22 cellular contexts compared by ENCODE assay signal in the genomic region with DNA sequence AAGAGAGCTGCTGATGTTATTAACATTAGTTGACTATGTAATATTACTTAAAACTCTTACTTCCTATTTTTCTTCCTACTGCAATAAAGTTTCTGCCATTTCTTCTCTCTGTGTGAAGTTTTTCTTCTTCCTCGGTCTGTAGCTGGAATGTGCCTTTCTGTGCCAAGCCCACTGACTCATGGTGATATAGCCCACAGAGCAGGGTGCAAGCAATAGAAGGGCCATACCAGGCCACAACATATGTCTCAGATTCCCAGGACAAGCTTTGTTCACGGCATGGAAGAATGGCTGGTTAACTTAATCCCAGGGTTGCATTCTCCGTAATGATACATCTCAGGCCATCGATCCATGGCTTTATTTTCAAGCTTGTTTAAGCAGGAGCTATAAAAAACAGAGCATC.
DNase-seq lines count a peak whose midpoint lies in the region; ATAC-seq and TF ChIP-seq lines count a peak whose summit lies in the region.
"Had no signal": no experiment of that assay in that cellular context is flagged by ENCODE, and none has a peak within 500 bp of the region (broad histone marks: within the 10 kb centered on the region; RNA-seq: fewer than 3 reads in every experiment).

No MANE protein-coding gene starts in this region.

- H3K4ac ChIP-seq in IMR-90 (ENCODE audit: low read depth, low read length): no peak overlapping the region

- no peak overlapping the region for H3K23ac ChIP-seq in IMR-90 (ENCODE audit: low read depth, low read length)

- no peak for TF ChIP-seq POLR2A in IMR-90 (IDR thresholded peaks at IDR 0.05; ENCODE audit: low read depth, low read length)

- no peak overlapping the region for H2BK20ac ChIP-seq in IMR-90 (ENCODE audit: low read depth, low read length)

- POLR2A ChIA-PET in AG04450 (lab: Yijun Ruan, JAX): no interaction called here
- POLR2A ChIA-PET in IMR-90 (lab: Charles Lee; ENCODE audit: unreplicated experiment): no interaction called here
- POLR2A ChIA-PET in HEK293T (lab: Yijun Ruan, JAX): no interaction called here

- no peaks in the 10 kb centered on the region for H3K9me3 ChIP-seq in AG04450 (ENCODE audit: control insufficient read depth, insufficient read depth, low read length)
- no peaks in the 10 kb centered on the region for H3K9me3 ChIP-seq in IMR-90 (ENCODE audit: control insufficient read depth, insufficient read depth, low read length)
- H3K9me3 ChIP-seq: A549 had no signal

- H4K8ac ChIP-seq in IMR-90 (ENCODE audit: low read depth in 2 of 2, low read length in 2 of 2): no peak overlapping the region

- in situ Hi-C loops in IMR-90 (cut with MboI; ENCODE audit: low sequenced_read_pairs): loop anchor here (25.0 kb wide), 1 partner anchor 488 kb away; no protein-coding TSS in a partner anchor
- in situ Hi-C loops in astrocyte of the spinal cord (cut with HindIII; ENCODE audit: low sequenced_read_pairs): no loop called here

- no peak overlapping the region for H2BK5ac ChIP-seq in IMR-90 (ENCODE audit: low read depth, low read length, poor library complexity, severe bottlenecking)

- TF ChIP-seq RAD21 in IMR-90 (IDR thresholded peaks at IDR 0.05; ENCODE audit: low read length): 0 out of 2 replicates have a peak, but pooled peaks have one; percentile 4

- H3K79me1 ChIP-seq in IMR-90 (ENCODE audit: low read depth in 1 of 2, low read length in 2 of 2): no peaks in the 10 kb centered on the region

- H3K27ac ChIP-seq in AG04450 (ENCODE audit: low read depth, low read length) (no peak overlapping the region), IMR-90 (ENCODE audit: insufficient read depth, low read length) (no peak overlapping the region)
- H3K27ac ChIP-seq: A549 had no signal

- no peak overlapping the region for H3K4me2 ChIP-seq in IMR-90 (ENCODE audit: low read depth, low read length)
- H3K4me2 ChIP-seq: A549 had no signal

- H4K91ac ChIP-seq in IMR-90 (ENCODE audit: insufficient read depth, low read depth, low read length): no peak overlapping the region

- no peak overlapping the region for H3K56ac ChIP-seq in IMR-90 (ENCODE audit: extremely low read depth, insufficient read depth, low read length)

- H3K27me3 ChIP-seq in AG04450 (ENCODE audit: control insufficient read depth, insufficient read depth, low read length) (no peaks in the 10 kb centered on the region), IMR-90 (ENCODE audit: control insufficient read depth, insufficient read depth, low read length) (no peaks in the 10 kb centered on the region), kidney epithelial cell (ENCODE audit: control insufficient read depth, insufficient read depth, low read length) (no peaks in the 10 kb centered on the region)

- H4K5ac ChIP-seq in IMR-90 (ENCODE audit: low read depth, low read length): no peak overlapping the region

- H2AK5ac ChIP-seq in IMR-90 (ENCODE audit: low read depth, low read length): no peak overlapping the region

- CTCF ChIA-PET in AG04450 (lab: Charles Lee) (interaction anchor here (0.6 to 3.1 kb wide), 7 partner anchors 196 to 1360 kb away, joined by 5 to 37 read pairs (median 8); no protein-coding TSS in a partner anchor), IMR-90 (lab: Yijun Ruan, JAX) (interaction anchor here (0.6 to 1.9 kb wide), 2 partner anchors 466 to 1803 kb away, joined by 3 to 4 read pairs; no protein-coding TSS in a partner anchor), HEK293T (lab: Yijun Ruan, JAX) (interaction anchor here (0.6 to 0.7 kb wide), 2 partner anchors 172 to 1106 kb away, joined by 3 to 4 read pairs; no protein-coding TSS in a partner anchor)

- 0 out of 2 replicates have a peak, but pooled peaks cover 3% of the 10 kb centered on the region for H3K9me1 ChIP-seq in IMR-90 (ENCODE audit: insufficient read depth, low read length)

- no peak overlapping the region for H2BK15ac ChIP-seq in IMR-90 (ENCODE audit: low read depth, low read length)

- H3K4me1 ChIP-seq in IMR-90 (ENCODE audit: control insufficient read depth, insufficient read depth, low read length): peaks cover 2% of the 10 kb centered on the region

- dilution Hi-C loops in IMR-90 (cut with HindIII; ENCODE audit: low sequenced_read_pairs, unreplicated experiment): no loop called here

- intact Hi-C loops in IMR-90 (cut with micrococcal nuclease): loop anchor here (5.0 to 10.0 kb wide), 3 partner anchors 310 to 1290 kb away; no protein-coding TSS in a partner anchor

- no peak overlapping the region for H3K4me3 Mint-ChIP-seq in chondrocyte (ENCODE audit: unreplicated experiment)
- H3K4me3 Mint-ChIP-seq: CD8-positive, alpha-beta memory T cell; dendritic cell treated with granulocyte-macrophage colony-stimulating factor and Interleukin-4, amounts not matched to agents 40 ng/mL and 50 ng/mL, for 4 days; neural crest cell; stimulated activated naive CD8-positive, alpha-beta T cell treated with anti-CD3 and anti-CD28 coated beads, Interleukin-15, amount 100 ng/mL, for 72 hours had no signal

- TF ChIP-seq CTCF in AG04450 (IDR thresholded peaks at IDR 0.05; ENCODE audit: low read depth, low read length) (no peak), IMR-90 (conservative IDR thresholded peaks at IDR 0.05; ENCODE audit: low read depth, low read length) (no peak), astrocyte of the spinal cord (IDR thresholded peaks at IDR 0.05; ENCODE audit: low read depth, low read length) (no peak), kidney epithelial cell (IDR thresholded peaks at IDR 0.05; ENCODE audit: insufficient read depth, low read length, poor library complexity, severe bottlenecking) (no peak), chondrocyte (IDR thresholded peaks at IDR 0.05) (no peak)

- DNase-seq in AG04450 (ENCODE audit: low read depth, low spot score) (peak; percentile 26), IMR-90 (peak; percentile 84), astrocyte of the spinal cord (ENCODE audit: low read depth, low spot score) (peak; percentile 82), kidney epithelial cell (ENCODE audit: low read depth) (peak; percentile 34), HEK293T (ENCODE audit: extremely low spot score) (no peak), chondrocyte (ENCODE audit: low spot score) (no peak)
- no peak for DNase-seq in activated naive CD4-positive, alpha-beta T cell treated with anti-CD3 and anti-CD28 coated beads, Interleukin-2, amount 50 U/mL, for 16 hours
- DNase-seq: activated gamma-delta T cell; anterior cingulate cortex; CD8-positive, alpha-beta memory T cell; erythroblast; hippocampal formation; MV-4-11; NCI-H2029; NCI-H446 treated with DMSO at 0.1 percent for 48 hours; SHP77; stimulated activated naive CD8-positive, alpha-beta T cell treated with anti-CD3 and anti-CD28 coated beads, Interleukin-15, amount 100 ng/mL, for 72 hours had no signal

- H2AFZ ChIP-seq in IMR-90 (replicated peaks; ENCODE audit: low read length, poor library complexity): no peak overlapping the region

- no peak overlapping the region for H2BK120ac ChIP-seq in IMR-90 (ENCODE audit: low read depth, low read length)

- peaks cover 5% of the 10 kb centered on the region for H3K9me3 Mint-ChIP-seq in chondrocyte (ENCODE audit: low read depth)
- H3K9me3 Mint-ChIP-seq: dendritic cell treated with granulocyte-macrophage colony-stimulating factor and Interleukin-4, amounts not matched to agents 40 ng/mL and 50 ng/mL, for 4 days; neural crest cell had no signal

- no peak overlapping the region for H3K4me3 ChIP-seq in AG04450 (ENCODE audit: low read depth, low read length)
- no peak overlapping the region for H3K4me3 ChIP-seq in IMR-90 (ENCODE audit: insufficient read depth, low read depth, low read length)
- no peak overlapping the region for H3K4me3 ChIP-seq in astrocyte of the spinal cord (ENCODE audit: low read depth, low read length)
- no peak overlapping the region for H3K4me3 ChIP-seq in kidney epithelial cell (ENCODE audit: low read depth, low read length)
- H3K4me3 ChIP-seq: A549 had no signal

- no peaks in the 10 kb centered on the region for H3K36me3 Mint-ChIP-seq in chondrocyte (ENCODE audit: low read depth)

- no peak overlapping the region for H3K14ac ChIP-seq in IMR-90 (replicated peaks; ENCODE audit: low read depth, low read length)

- H3K4me1 Mint-ChIP-seq in chondrocyte (ENCODE audit: low read depth): peaks cover 8% of the 10 kb centered on the region
- H3K4me1 Mint-ChIP-seq: CD8-positive, alpha-beta memory T cell; stimulated activated naive CD8-positive, alpha-beta T cell treated with anti-CD3 and anti-CD28 coated beads, Interleukin-15, amount 100 ng/mL, for 72 hours had no signal

- ATAC-seq in IMR-90 (ENCODE audit: low read depth) (peak; percentile 64), GM19467 (IDR thresholded peaks at IDR 0.05; ENCODE audit: unreplicated experiment) (no peak)
- ATAC-seq: A549; activated CD4-positive, CD25-positive, alpha-beta regulatory T cell treated with anti-CD3 and anti-CD28 coated beads, Interleukin-2, amount 50 U/mL, for 24 hours; stimulated activated naive CD8-positive, alpha-beta T cell treated with anti-CD3 and anti-CD28 coated beads, Interleukin-15, amount 100 ng/mL, for 72 hours had no signal

- H4K20me1 ChIP-seq in IMR-90 (ENCODE audit: insufficient read depth, low read length): no peaks in the 10 kb centered on the region

- BruUV-seq in IMR-90 (replicated peaks; lab: Mats Ljungman, UMichigan): no TSS peak

- H3K27ac Mint-ChIP-seq in chondrocyte (ENCODE audit: unreplicated experiment): no peak overlapping the region
- H3K27ac Mint-ChIP-seq: CD8-positive, alpha-beta memory T cell; dendritic cell treated with granulocyte-macrophage colony-stimulating factor and Interleukin-4, amounts not matched to agents 40 ng/mL and 50 ng/mL, for 4 days; stimulated activated naive CD8-positive, alpha-beta T cell treated with anti-CD3 and anti-CD28 coated beads, Interleukin-15, amount 100 ng/mL, for 72 hours had no signal

- peaks cover 16% of the 10 kb centered on the region for H3K27me3 Mint-ChIP-seq in chondrocyte (ENCODE audit: low read depth)
- H3K27me3 Mint-ChIP-seq: CD8-positive, alpha-beta memory T cell; stimulated activated naive CD8-positive, alpha-beta T cell treated with anti-CD3 and anti-CD28 coated beads, Interleukin-15, amount 100 ng/mL, for 72 hours had no signal

- no peak overlapping the region for H3K18ac ChIP-seq in IMR-90 (ENCODE audit: low read depth, low read length)

- WGBS in IMR-90 (ENCODE audit: extremely low coverage in 2 of 2, insufficient read length in 1 of 2), 2 experiments: 62% methylated on average over 2 of the region's 4 CpGs; no CpG with 5 or more reads in 1 of the 2 experiments

- no peak overlapping the region for H3K9ac ChIP-seq in IMR-90 (ENCODE audit: low read depth, low read length)

- H3K36me3 ChIP-seq in IMR-90 (ENCODE audit: control insufficient read depth, insufficient read depth, low read length) (no peaks in the 10 kb centered on the region), kidney epithelial cell (ENCODE audit: control insufficient read depth, insufficient read depth, low read length) (no peaks in the 10 kb centered on the region)

- H2AK9ac ChIP-seq in IMR-90 (replicated peaks; ENCODE audit: low read depth, low read length, poor library complexity): no peak overlapping the region

TF ChIP-seq in IMR-90, 13 proteins besides CTCF, POLR2A, EP300 and RAD21 (continues in another document):
- TF ChIP-seq SMC3 (IDR thresholded peaks at IDR 0.05; ENCODE audit: low read depth, low read length) (no peak), RFX5 (IDR thresholded peaks at IDR 0.05; ENCODE audit: low read depth, low read length) (no peak)

TF ChIP-seq in HEK293T, 16 proteins besides CTCF, POLR2A, EP300 and RAD21 (continues in another document):
- TF ChIP-seq LEF1 (IDR thresholded peaks at IDR 0.05; ENCODE audit: borderline replicate concordance) (no peak), FOXK2 (IDR thresholded peaks at IDR 0.05) (no peak), ARNT (IDR thresholded peaks at IDR 0.05) (no peak)

Comparison
In these comparisons a context has a peak if more than half of its experiments do, and no peak if none do; other contexts are left out.
1. DNase-seq: peak in AG04450 (single experiment), IMR-90 (single experiment), astrocyte of the spinal cord (single experiment) and kidney epithelial cell (single experiment); none in HEK293T (single experiment), activated naive CD4-positive, alpha-beta T cell treated with anti-CD3 and anti-CD28 coated beads, Interleukin-2, amount 50 U/mL, for 16 hours (single experiment) and chondrocyte (single experiment).